In genomic region chrX:35919536-35920309, GRCh38 we compare ENCODE assay signal across 9 cellular contexts. TPM values are rescaled to one million over a fixed set of nuclear protein-coding genes. Genes with fewer than 3 reads are reported as not detected.
DNase-seq lines count a peak whose midpoint lies in the region; ATAC-seq and TF ChIP-seq lines count a peak whose summit lies in the region.
"Had no signal": no experiment of that assay in that cellular context is flagged by ENCODE, and none has a peak within 500 bp of the region (broad histone marks: within the 10 kb centered on the region; RNA-seq: fewer than 3 reads in every experiment).

TSS of gene CFAP47 (plus strand) at chrX:35919734. CDS start at chrX:35919800, 66 bp downstream.

- WGBS in sigmoid colon, 2 donors: 2 to 5% methylated on average over 38 of the region's 38 CpGs

- H3K27me3 ChIP-seq in HUES6 (ENCODE audit: control insufficient read depth, insufficient read depth, low read length) (peaks cover 14% of the 10 kb centered on the region), iPS-18a (ENCODE audit: control insufficient read depth, insufficient read depth, low read length) (peaks cover 5% of the 10 kb centered on the region), sigmoid colon (no peaks in the 10 kb centered on the region)

- peak within 1 kb of the TSS; percentile 78 for H3K9ac ChIP-seq in HUES6 (ENCODE audit: low read length)
- H3K9ac ChIP-seq in iPS-18a (ENCODE audit: low read length): no peak within 1 kb of the TSS

- H3K4me1 ChIP-seq in HUES6 (ENCODE audit: control insufficient read depth, insufficient read depth, low read length) (no peaks in the 10 kb centered on the region), iPS-18a (ENCODE audit: control insufficient read depth, low read depth, low read length) (no peaks in the 10 kb centered on the region), sigmoid colon (no peaks in the 10 kb centered on the region)

- peak within 1 kb of the TSS; percentile 98 for H3K4me3 ChIP-seq in HUES6 (ENCODE audit: low read depth, low read length)
- peak within 1 kb of the TSS; percentile 73 for H3K4me3 ChIP-seq in iPS-18a (ENCODE audit: low read length)
- peak within 1 kb of the TSS in 3 of 4 donors; percentile 25 to 40 (median 30) for H3K4me3 ChIP-seq in sigmoid colon

- CTCF ChIA-PET in GM10248 (lab: Yijun Ruan, JAX): no interaction called here

- TF ChIP-seq CTCF in sigmoid colon (IDR thresholded peaks at IDR 0.05) (no peak), GM10248 (IDR thresholded peaks at IDR 0.05; ENCODE audit: control extremely low read depth, extremely low read depth, low read depth, missing control alignments) (no peak)

- H3K36me3 ChIP-seq in HUES6 (ENCODE audit: control insufficient read depth, insufficient read depth, low read length): no peaks in the 10 kb centered on the region
- no peaks in the 10 kb centered on the region for H3K36me3 ChIP-seq in iPS-18a (ENCODE audit: control insufficient read depth, low read depth, low read length)
- H3K36me3 ChIP-seq in sigmoid colon: no peaks in the 10 kb centered on the region

- DNase-seq in SHP77 treated with DMSO at 0.1 percent for 48 hours (lab: John Stamatoyannopoulos, UW) (peak; percentile 27), sigmoid colon (no peak), GM10248 (ENCODE audit: extremely low spot score) (no peak), KG1 (lab: John Stamatoyannopoulos, UW) (no peak)
- DNase-seq in activated naive CD4-positive, alpha-beta T cell treated with anti-CD3 and anti-CD28 coated beads, Interleukin-2, amount 50 U/mL, for 16 hours: no peak

- ATAC-seq in GM21786 (IDR thresholded peaks at IDR 0.05; ENCODE audit: unreplicated experiment): no peak

- intact Hi-C loops in sigmoid colon (cut with DNase I): no loop called here

- H3K27ac ChIP-seq in HUES6 (ENCODE audit: low read depth, low read length) (no peak within 1 kb of the TSS), iPS-18a (ENCODE audit: low read length) (no peak within 1 kb of the TSS), sigmoid colon (no peak within 1 kb of the TSS)

- H3K9me3 ChIP-seq in HUES6 (ENCODE audit: control insufficient read depth, insufficient read depth, low read depth, low read length) (peaks cover 3% of the 10 kb centered on the region), iPS-18a (ENCODE audit: control insufficient read depth, low read depth, low read length) (peaks cover 17% of the 10 kb centered on the region), sigmoid colon (no peaks in the 10 kb centered on the region)

- no peak for TF ChIP-seq EP300 in sigmoid colon (IDR thresholded peaks at IDR 0.05)

- TF ChIP-seq POLR2A in sigmoid colon (IDR thresholded peaks at IDR 0.05): no peak

- POLR2A ChIA-PET in GM10248 (lab: Yijun Ruan, JAX): no interaction called here

RNA-seq across cellular contexts. Expression of gene CFAP47, which starts in this region (rescaled TPM):
- under 1 TPM in 2 of 4 donors, not detected in 2; 0.14 to 0.71 TPM for total RNA-seq in sigmoid colon
- not detected for polyA plus RNA-seq in sigmoid colon
- total RNA-seq: lung microvascular endothelial cell had no signal

Comparison
In these comparisons a context has a peak if more than half of its experiments do, and no peak if none do; other contexts are left out.
1. H3K4me3 ChIP-seq: peak in every context shown above with its lines; median percentile 98 in HUES6; 73 in iPS-18a; 30 in sigmoid colon.